Comparison of ENCODE assay signal across 9 cellular contexts in the genomic region with DNA sequence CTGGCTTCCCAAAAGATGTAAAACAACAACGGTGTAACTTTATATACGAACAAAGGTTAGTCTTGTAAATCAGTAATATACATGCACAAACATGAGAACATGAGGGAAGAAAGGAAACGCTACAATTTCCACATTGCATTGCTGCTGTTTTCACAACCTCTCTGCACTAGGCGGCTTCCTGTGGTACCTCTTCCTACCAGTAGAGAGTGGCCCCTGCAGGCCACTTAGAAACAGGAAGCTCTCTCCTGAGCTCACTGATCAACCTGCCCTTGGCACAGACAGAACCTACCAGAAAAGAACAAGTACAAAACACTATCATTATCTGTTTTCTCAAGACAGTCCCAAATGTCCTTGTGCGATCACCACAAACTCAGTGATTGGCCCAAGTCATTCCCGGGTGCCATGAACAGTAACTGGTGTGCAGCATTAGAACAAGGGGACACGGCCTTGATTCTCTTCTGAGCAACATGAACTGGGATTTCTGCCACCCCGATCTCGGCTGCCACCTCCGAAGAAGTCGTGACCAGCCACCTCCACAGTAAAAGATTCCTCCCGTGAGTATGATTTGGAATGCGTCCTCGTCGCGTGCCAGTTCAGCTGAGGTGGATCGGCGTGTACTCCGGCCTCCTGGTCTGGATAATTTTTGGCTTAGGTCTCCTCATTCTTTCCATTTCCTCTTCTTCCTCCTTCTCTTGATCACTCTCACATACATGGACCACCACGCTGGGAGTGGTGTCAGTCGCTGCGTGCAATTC. TPM values are rescaled to one million over a fixed set of nuclear protein-coding genes. Genes with fewer than 3 reads are reported as not detected.
DNase-seq lines count a peak whose midpoint lies in the region; ATAC-seq lines count a peak whose summit lies in the region.
"Had no signal": no experiment of that assay in that cellular context is flagged by ENCODE, and none has a peak within 500 bp of the region (broad histone marks: within the 10 kb centered on the region; RNA-seq: fewer than 3 reads in every experiment).

No MANE protein-coding gene starts in this region.

- no peaks in the 10 kb centered on the region for H3K79me2 ChIP-seq in trophoblast cell (ENCODE audit: control insufficient read depth, insufficient read depth, low read length, poor library complexity)

- H3K18ac ChIP-seq in trophoblast cell (ENCODE audit: low read length), result no peak overlapping the region

- H3K4ac ChIP-seq in trophoblast cell (ENCODE audit: low read depth, low read length), result no peak overlapping the region

- no peak overlapping the region for H3K4me3 ChIP-seq in trophoblast cell (ENCODE audit: low read depth, low read length)
- H3K4me3 ChIP-seq: BLaER1 had no signal

- H3K27me3 ChIP-seq in trophoblast cell (ENCODE audit: insufficient read depth, low read length), result no peaks in the 10 kb centered on the region
- H3K27me3 ChIP-seq: BLaER1 had no signal

- H3K14ac ChIP-seq in trophoblast cell (ENCODE audit: low read length), result no peak overlapping the region

- H4K91ac ChIP-seq in trophoblast cell (ENCODE audit: low read depth, low read length), result no peak overlapping the region

- no peak overlapping the region for H3K27ac ChIP-seq in trophoblast cell (ENCODE audit: low read depth, low read length)
- H3K27ac ChIP-seq: BLaER1 had no signal

- H2BK5ac ChIP-seq in trophoblast cell (ENCODE audit: low read depth, low read length, poor library complexity), result no peak overlapping the region

- no peak overlapping the region for H2BK12ac ChIP-seq in trophoblast cell (ENCODE audit: low read length)

- no peaks in the 10 kb centered on the region for H3K79me1 ChIP-seq in trophoblast cell (ENCODE audit: low read length)

- peaks cover 4% of the 10 kb centered on the region in 2 experiments for H3K4me1 ChIP-seq in trophoblast cell (ENCODE audit: control insufficient read depth in 1 of 2, insufficient read depth in 2 of 2, low read length in 2 of 2)

- no peak overlapping the region for H2AK5ac ChIP-seq in trophoblast cell (ENCODE audit: low read length)

- peaks cover 32 to 45% of the 10 kb centered on the region in 2 experiments for H3K36me3 ChIP-seq in trophoblast cell (ENCODE audit: control insufficient read depth in 1 of 2, insufficient read depth in 2 of 2, low read length in 2 of 2)

- H3K9me3 ChIP-seq in trophoblast cell (ENCODE audit: insufficient read depth, low read depth, low read length), result no peaks in the 10 kb centered on the region
- H3K9me3 ChIP-seq: BLaER1 had no signal

- ATAC-seq in HG02798 (IDR thresholded peaks at IDR 0.05; ENCODE audit: poor library complexity, unreplicated experiment), result no peak
- ATAC-seq in GM18873 (IDR thresholded peaks at IDR 0.05; ENCODE audit: low FRiP score, unreplicated experiment), result no peak

- DNase-seq in NCI-H510A treated with DMSO at 0.1 percent for 48 hours (lab: John Stamatoyannopoulos, UW) (peak; percentile 6), NCI-H510A (lab: John Stamatoyannopoulos, UW) (no peak), NOMO-1 treated with DMSO at 0.1 percent for 48 hours (lab: John Stamatoyannopoulos, UW; ENCODE audit: unreplicated experiment) (peak; percentile 89), dermis blood vessel endothelial cell (peak; percentile 68), trophoblast cell (peak; percentile 47 to 66), SK-N-DZ (ENCODE audit: low spot score) (no peak)

- H4K12ac ChIP-seq in trophoblast cell (ENCODE audit: low read depth, low read length), result no peak overlapping the region

- no peak overlapping the region for H3K9ac ChIP-seq in trophoblast cell (ENCODE audit: low read length)
- H3K9ac ChIP-seq: BLaER1 had no signal

- WGBS in trophoblast cell (ENCODE audit: extremely low coverage, insufficient coverage, insufficient read length), result no CpG with 5 or more reads among the region's 22 CpGs

- H2AFZ ChIP-seq in trophoblast cell (ENCODE audit: insufficient read depth, low read length, poor library complexity), result no peak overlapping the region

- no peak overlapping the region for H4K8ac ChIP-seq in trophoblast cell (ENCODE audit: low read depth, low read length)

- H3K4me2 ChIP-seq in trophoblast cell (ENCODE audit: low read length), result no peak overlapping the region
- H3K4me2 ChIP-seq: BLaER1 had no signal

- no peak overlapping the region for H3K23ac ChIP-seq in trophoblast cell (ENCODE audit: low read length)

- H2BK120ac ChIP-seq in trophoblast cell (ENCODE audit: insufficient read depth, low read length, poor library complexity), result no peak overlapping the region

RNA-seq across cellular contexts. Expression of gene KCNE1, which starts 5.7 kb away (rescaled TPM):
- under 0.01 and 0.14 TPM in 2 replicates for total RNA-seq in dermis blood vessel endothelial cell
- polyA plus RNA-seq in trophoblast cell (2013), result 0.37 TPM in 2 replicates
- not detected in 2 replicates for polyA plus RNA-seq in SK-N-DZ (2014; cell fraction: cytosol; rRNA removed)
- not detected in 2 replicates for polyA plus RNA-seq in SK-N-DZ (2014; cell fraction: nucleus; rRNA removed)

Comparison
In these comparisons a context has a peak if more than half of its experiments do, and no peak if none do; other contexts are left out.
1. DNase-seq: peak in NCI-H510A treated with DMSO at 0.1 percent for 48 hours (single experiment), NOMO-1 treated with DMSO at 0.1 percent for 48 hours (single experiment), dermis blood vessel endothelial cell (single experiment) and trophoblast cell (2 of 2); none in NCI-H510A (single experiment) and SK-N-DZ (single experiment).